In genomic region chr22:31344369-31345330, GRCh38 we compare ENCODE assay signal across 8 cellular contexts. TPM values are rescaled to one million over a fixed set of nuclear protein-coding genes. Genes with fewer than 3 reads are reported as not detected.
DNase-seq lines count a peak whose midpoint lies in the region; ATAC-seq and TF ChIP-seq lines count a peak whose summit lies in the region.

No MANE protein-coding gene starts in this region.

- peak overlapping the region; percentile 81 for H3K4me3 Mint-ChIP-seq in T-helper 1 cell treated with Interleukin-12 subunit alpha and Interleukin-12 subunit beta and Interleukin-4 antibody, amounts not matched to agents 30 μg/mL and 1 μg/mL, for 36 hours
- peak overlapping the region; percentile 72 for H3K4me3 Mint-ChIP-seq in chondrocyte (ENCODE audit: unreplicated experiment)

- peaks cover 34% of the 10 kb centered on the region for H3K36me3 Mint-ChIP-seq in T-helper 1 cell treated with Interleukin-12 subunit alpha and Interleukin-12 subunit beta and Interleukin-4 antibody, amounts not matched to agents 30 μg/mL and 1 μg/mL, for 36 hours (ENCODE audit: low read depth)
- H3K36me3 Mint-ChIP-seq in chondrocyte (ENCODE audit: low read depth), result peaks cover 13% of the 10 kb centered on the region

- H3K4me1 ChIP-seq in lower lobe of right lung, result peaks cover 58% of the 10 kb centered on the region

- H3K27ac Mint-ChIP-seq in T-helper 1 cell treated with Interleukin-12 subunit alpha and Interleukin-12 subunit beta and Interleukin-4 antibody, amounts not matched to agents 30 μg/mL and 1 μg/mL, for 36 hours, result peak overlapping the region; percentile 76
- no peak overlapping the region for H3K27ac Mint-ChIP-seq in chondrocyte (ENCODE audit: unreplicated experiment)

- TF ChIP-seq CTCF in chondrocyte (IDR thresholded peaks at IDR 0.05) (no peak), lower lobe of right lung (IDR thresholded peaks at IDR 0.05) (no peak)

- DNase-seq in H7 (peak; percentile 42), chondrocyte (ENCODE audit: low spot score) (no peak), lower lobe of right lung (peak; percentile 59)
- DNase-seq in stimulated activated naive CD4-positive, alpha-beta T cell treated with Interleukin-2 at 50 U/mL for 16 hours (lab: John Stamatoyannopoulos, UW), result peak; percentile 7

- H3K27ac ChIP-seq in lower lobe of right lung, result peak overlapping the region; percentile 92

- ATAC-seq in lower lobe of right lung (peak; percentile 0), HG02973 (IDR thresholded peaks at IDR 0.05; ENCODE audit: unreplicated experiment) (no peak), GM21381 (IDR thresholded peaks at IDR 0.05; ENCODE audit: unreplicated experiment) (no peak), GM18909 (IDR thresholded peaks at IDR 0.05; ENCODE audit: poor library complexity, unreplicated experiment) (no peak)

- peak overlapping the region; percentile 75 for H3K4me3 ChIP-seq in H7 (ENCODE audit: insufficient read depth, low read depth, low read length)
- H3K4me3 ChIP-seq in lower lobe of right lung, result peak overlapping the region; percentile 80

- H3K9me3 ChIP-seq in lower lobe of right lung, result no peaks in the 10 kb centered on the region

- no peaks in the 10 kb centered on the region for H3K27me3 Mint-ChIP-seq in T-helper 1 cell treated with Interleukin-12 subunit alpha and Interleukin-12 subunit beta and Interleukin-4 antibody, amounts not matched to agents 30 μg/mL and 1 μg/mL, for 36 hours (ENCODE audit: low read depth)
- no peaks in the 10 kb centered on the region for H3K27me3 Mint-ChIP-seq in chondrocyte (ENCODE audit: low read depth)

- peaks cover 42% of the 10 kb centered on the region for H3K4me1 Mint-ChIP-seq in T-helper 1 cell treated with Interleukin-12 subunit alpha and Interleukin-12 subunit beta and Interleukin-4 antibody, amounts not matched to agents 30 μg/mL and 1 μg/mL, for 36 hours (ENCODE audit: low read depth)
- peaks cover 37% of the 10 kb centered on the region for H3K4me1 Mint-ChIP-seq in chondrocyte (ENCODE audit: low read depth)

- no peaks in the 10 kb centered on the region for H3K9me3 Mint-ChIP-seq in T-helper 1 cell treated with Interleukin-12 subunit alpha and Interleukin-12 subunit beta and Interleukin-4 antibody, amounts not matched to agents 30 μg/mL and 1 μg/mL, for 36 hours
- no peaks in the 10 kb centered on the region for H3K9me3 Mint-ChIP-seq in chondrocyte (ENCODE audit: low read depth)

- intact Hi-C loops in lower lobe of right lung (cut with DNase I), result no loop called here

- H3K36me3 ChIP-seq in H7 (replicated peaks; ENCODE audit: control insufficient read depth, insufficient read depth, low read length), result peaks cover 19% of the 10 kb centered on the region
- H3K36me3 ChIP-seq in lower lobe of right lung, result peaks cover 36% of the 10 kb centered on the region

- H3K27me3 ChIP-seq in H7 (ENCODE audit: control insufficient read depth, insufficient read depth, low read length), result no peaks in the 10 kb centered on the region; the same call in 1 of the 2 replicates
- no peaks in the 10 kb centered on the region for H3K27me3 ChIP-seq in lower lobe of right lung (ENCODE audit: low read depth)

RNA-seq across cellular contexts. Expression of gene PATZ1, which starts 1.5 kb away (rescaled TPM):
- 43.0 and 44.2 TPM in 2 replicates for total RNA-seq in H7 (2014; rRNA removed; shearing (Covaris generic))
- 18.6 to 19.9 TPM (median 18.9 TPM) in 3 replicates for total RNA-seq in chondrocyte
- 25.8 TPM for total RNA-seq in lower lobe of right lung

RNA-seq across cellular contexts. Expression of gene PIK3IP1, which starts 52.4 kb away (rescaled TPM):
- 0.76 and 3.9 TPM in 2 replicates for total RNA-seq in H7 (2014; rRNA removed; shearing (Covaris generic))
- 5.0 to 6.8 TPM (median 5.6 TPM) in 3 replicates for total RNA-seq in chondrocyte
- total RNA-seq in lower lobe of right lung, result 54.9 TPM

RNA-seq across cellular contexts. Expression of gene DRG1, which starts 54.8 kb away (rescaled TPM):
- 75.9 and 99.9 TPM in 2 replicates for total RNA-seq in H7 (2014; rRNA removed; shearing (Covaris generic))
- 44.2 to 56.2 TPM (median 49.2 TPM) in 3 replicates for total RNA-seq in chondrocyte
- 44.5 TPM for total RNA-seq in lower lobe of right lung

Comparison
In these comparisons a context has a peak if more than half of its experiments do, and no peak if none do; other contexts are left out.
1. ATAC-seq: peak in lower lobe of right lung (2 of 2); none in HG02973 (single experiment), GM21381 (single experiment) and GM18909 (single experiment).